Comparison of ENCODE assay signal across 1 cellular context in the genomic region with DNA sequence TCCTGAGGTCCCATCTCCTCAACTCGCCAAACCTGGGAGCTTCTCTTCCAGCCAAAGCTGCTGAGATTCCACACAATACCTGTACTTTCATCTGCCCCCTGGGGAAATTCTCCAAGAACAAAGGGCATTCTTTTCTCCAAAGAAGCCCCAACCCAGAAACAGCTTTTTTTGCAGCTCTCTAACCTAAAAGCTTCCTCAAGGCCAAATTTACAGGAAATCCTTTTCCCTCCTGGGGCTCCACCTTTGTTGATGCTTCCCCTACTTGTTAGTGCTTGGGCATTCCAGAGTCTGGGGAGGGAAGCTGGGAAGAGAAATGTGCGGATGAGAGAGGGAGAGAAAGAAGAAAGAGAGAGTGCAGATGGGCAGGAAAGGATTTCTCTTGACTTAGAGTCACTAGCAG.
TF ChIP-seq lines count a peak whose summit lies in the region.

No MANE protein-coding gene starts in this region.

TF ChIP-seq in WTC11, 78 proteins besides CTCF, POLR2A, EP300 and RAD21 (continued from another document):
- TF ChIP-seq STAT6 (CRISPR knock-in tag; conservative IDR thresholded peaks at IDR 0.05; ENCODE audit: low read depth) (no peak), ZNF416 (CRISPR knock-in tag; IDR thresholded peaks at IDR 0.05) (no peak), ESRRA (CRISPR knock-in tag; IDR thresholded peaks at IDR 0.05; ENCODE audit: borderline replicate concordance) (no peak), AFF4 (CRISPR knock-in tag; IDR thresholded peaks at IDR 0.05; ENCODE audit: borderline replicate concordance) (no peak), CDX4 (CRISPR knock-in tag; IDR thresholded peaks at IDR 0.05; ENCODE audit: borderline replicate concordance) (no peak), TP53 (CRISPR knock-in tag; IDR thresholded peaks at IDR 0.05) (no peak), TEAD4 (CRISPR knock-in tag; IDR thresholded peaks at IDR 0.05) (no peak), ZNF219 (CRISPR knock-in tag; IDR thresholded peaks at IDR 0.05; ENCODE audit: borderline replicate concordance) (no peak)
- TF ChIP-seq, protein P1, sequence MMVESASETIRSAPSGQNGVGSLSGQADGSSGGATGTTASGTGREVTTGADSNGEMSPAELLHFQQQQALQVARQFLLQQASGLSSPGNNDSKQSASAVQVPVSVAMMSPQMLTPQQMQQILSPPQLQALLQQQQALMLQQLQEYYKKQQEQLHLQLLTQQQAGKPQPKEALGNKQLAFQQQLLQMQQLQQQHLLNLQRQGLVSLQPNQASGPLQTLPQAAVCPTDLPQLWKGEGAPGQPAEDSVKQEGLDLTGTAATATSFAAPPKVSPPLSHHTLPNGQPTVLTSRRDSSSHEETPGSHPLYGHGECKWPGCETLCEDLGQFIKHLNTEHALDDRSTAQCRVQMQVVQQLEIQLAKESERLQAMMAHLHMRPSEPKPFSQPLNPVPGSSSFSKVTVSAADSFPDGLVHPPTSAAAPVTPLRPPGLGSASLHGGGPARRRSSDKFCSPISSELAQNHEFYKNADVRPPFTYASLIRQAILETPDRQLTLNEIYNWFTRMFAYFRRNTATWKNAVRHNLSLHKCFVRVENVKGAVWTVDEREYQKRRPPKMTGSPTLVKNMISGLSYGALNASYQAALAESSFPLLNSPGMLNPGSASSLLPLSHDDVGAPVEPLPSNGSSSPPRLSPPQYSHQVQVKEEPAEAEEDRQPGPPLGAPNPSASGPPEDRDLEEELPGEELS (CRISPR knock-in tag; IDR thresholded peaks at IDR 0.05) = no peak
- TF ChIP-seq, protein P2, sequence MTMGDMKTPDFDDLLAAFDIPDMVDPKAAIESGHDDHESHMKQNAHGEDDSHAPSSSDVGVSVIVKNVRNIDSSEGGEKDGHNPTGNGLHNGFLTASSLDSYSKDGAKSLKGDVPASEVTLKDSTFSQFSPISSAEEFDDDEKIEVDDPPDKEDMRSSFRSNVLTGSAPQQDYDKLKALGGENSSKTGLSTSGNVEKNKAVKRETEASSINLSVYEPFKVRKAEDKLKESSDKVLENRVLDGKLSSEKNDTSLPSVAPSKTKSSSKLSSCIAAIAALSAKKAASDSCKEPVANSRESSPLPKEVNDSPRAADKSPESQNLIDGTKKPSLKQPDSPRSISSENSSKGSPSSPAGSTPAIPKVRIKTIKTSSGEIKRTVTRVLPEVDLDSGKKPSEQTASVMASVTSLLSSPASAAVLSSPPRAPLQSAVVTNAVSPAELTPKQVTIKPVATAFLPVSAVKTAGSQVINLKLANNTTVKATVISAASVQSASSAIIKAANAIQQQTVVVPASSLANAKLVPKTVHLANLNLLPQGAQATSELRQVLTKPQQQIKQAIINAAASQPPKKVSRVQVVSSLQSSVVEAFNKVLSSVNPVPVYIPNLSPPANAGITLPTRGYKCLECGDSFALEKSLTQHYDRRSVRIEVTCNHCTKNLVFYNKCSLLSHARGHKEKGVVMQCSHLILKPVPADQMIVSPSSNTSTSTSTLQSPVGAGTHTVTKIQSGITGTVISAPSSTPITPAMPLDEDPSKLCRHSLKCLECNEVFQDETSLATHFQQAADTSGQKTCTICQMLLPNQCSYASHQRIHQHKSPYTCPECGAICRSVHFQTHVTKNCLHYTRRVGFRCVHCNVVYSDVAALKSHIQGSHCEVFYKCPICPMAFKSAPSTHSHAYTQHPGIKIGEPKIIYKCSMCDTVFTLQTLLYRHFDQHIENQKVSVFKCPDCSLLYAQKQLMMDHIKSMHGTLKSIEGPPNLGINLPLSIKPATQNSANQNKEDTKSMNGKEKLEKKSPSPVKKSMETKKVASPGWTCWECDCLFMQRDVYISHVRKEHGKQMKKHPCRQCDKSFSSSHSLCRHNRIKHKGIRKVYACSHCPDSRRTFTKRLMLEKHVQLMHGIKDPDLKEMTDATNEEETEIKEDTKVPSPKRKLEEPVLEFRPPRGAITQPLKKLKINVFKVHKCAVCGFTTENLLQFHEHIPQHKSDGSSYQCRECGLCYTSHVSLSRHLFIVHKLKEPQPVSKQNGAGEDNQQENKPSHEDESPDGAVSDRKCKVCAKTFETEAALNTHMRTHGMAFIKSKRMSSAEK (CRISPR knock-in tag; IDR thresholded peaks at IDR 0.05; ENCODE audit: borderline replicate concordance) = no peak
- TF ChIP-seq, protein P3, sequence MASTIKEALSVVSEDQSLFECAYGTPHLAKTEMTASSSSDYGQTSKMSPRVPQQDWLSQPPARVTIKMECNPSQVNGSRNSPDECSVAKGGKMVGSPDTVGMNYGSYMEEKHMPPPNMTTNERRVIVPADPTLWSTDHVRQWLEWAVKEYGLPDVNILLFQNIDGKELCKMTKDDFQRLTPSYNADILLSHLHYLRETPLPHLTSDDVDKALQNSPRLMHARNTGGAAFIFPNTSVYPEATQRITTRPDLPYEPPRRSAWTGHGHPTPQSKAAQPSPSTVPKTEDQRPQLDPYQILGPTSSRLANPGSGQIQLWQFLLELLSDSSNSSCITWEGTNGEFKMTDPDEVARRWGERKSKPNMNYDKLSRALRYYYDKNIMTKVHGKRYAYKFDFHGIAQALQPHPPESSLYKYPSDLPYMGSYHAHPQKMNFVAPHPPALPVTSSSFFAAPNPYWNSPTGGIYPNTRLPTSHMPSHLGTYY (CRISPR knock-in tag; IDR thresholded peaks at IDR 0.05) = no peak
TF ChIP-seq in WTC11: peak in this region for 0.
